ENCODE assay signal across 9 cellular contexts in the genomic region with DNA sequence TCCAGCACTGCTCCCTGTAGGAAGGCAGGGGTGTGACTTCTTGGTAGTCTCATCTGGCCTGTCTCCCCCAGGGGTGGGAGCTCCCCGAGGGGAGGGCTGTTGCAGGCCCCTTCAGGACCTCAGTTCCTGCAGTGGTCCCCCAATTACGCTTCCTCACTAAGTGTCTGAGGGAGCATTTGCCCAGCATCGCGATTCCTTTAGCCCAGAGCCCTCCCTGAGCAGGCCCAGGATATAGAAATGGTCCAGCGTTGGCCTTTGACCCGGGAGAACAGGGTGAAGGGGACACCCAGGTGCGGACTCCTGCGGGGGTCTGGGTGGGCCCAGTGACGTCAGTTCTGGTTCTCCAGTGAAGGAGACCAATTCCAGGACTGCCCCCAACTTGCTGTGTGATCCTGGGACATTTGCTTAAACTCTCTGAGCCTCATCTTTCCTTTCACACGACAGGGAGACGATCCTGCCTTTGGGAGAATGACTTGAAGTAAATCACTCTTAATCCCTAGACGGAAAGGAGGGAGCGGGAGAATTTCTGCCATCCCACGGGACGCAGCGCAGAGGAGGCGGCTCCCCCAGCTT. TPM values are rescaled to one million over a fixed set of nuclear protein-coding genes. Genes with fewer than 3 reads are reported as not detected.
A peak's percentile ranks its signal among the peaks of the same experiment; 100 is the strongest.
DNase-seq lines count a peak whose midpoint lies in the region; ATAC-seq and TF ChIP-seq lines count a peak whose summit lies in the region.
"Had no signal": no experiment of that assay in that cellular context is flagged by ENCODE, and none has a peak within 500 bp of the region (broad histone marks: within the 10 kb centered on the region; RNA-seq: fewer than 3 reads in every experiment).

No MANE protein-coding gene starts in this region.

- no peaks in the 10 kb centered on the region for H4K20me1 ChIP-seq in BLaER1 treated with 17β-estradiol and CSF1 and Interleukin-3, amounts not matched to agents 10 nM and 100 nM

- H2AFZ ChIP-seq in parathyroid adenoma: peak overlapping the region; percentile 72

- H3K4me3 Mint-ChIP-seq in IgD-negative memory B cell: peak overlapping the region; percentile 87 to 98 (median 94)

- DNase-seq in KG1 (lab: John Stamatoyannopoulos, UW) (no peak), HAP-1 (ENCODE audit: low spot score in 2 of 2) (no peak)
- DNase-seq in stimulated activated CD4-positive, alpha-beta T cell treated with anti-CD3 and anti-CD28 coated beads, Interleukin-12 subunit alpha, Interleukin-12 subunit beta, amount 100 ng/mL, for 4 hours: no peak

- H3K9me3 ChIP-seq in BLaER1 treated with 17β-estradiol and CSF1 and Interleukin-3, amounts not matched to agents 10 nM and 100 nM (replicated peaks in 1 of 11): no peaks in the 10 kb centered on the region
- no peaks in the 10 kb centered on the region for H3K9me3 ChIP-seq in duodenal mucosa (ENCODE audit: control insufficient read depth in 1 of 2, low read length in 2 of 2)
- H3K9me3 ChIP-seq in parathyroid adenoma (ENCODE audit: control insufficient read depth, low read length): no peaks in the 10 kb centered on the region
- no peaks in the 10 kb centered on the region for H3K9me3 ChIP-seq in HAP-1

- no peak for ATAC-seq in activated CD4-positive, CD25-positive, alpha-beta regulatory T cell treated with anti-CD3 and anti-CD28 coated beads, Interleukin-2, amount 50 U/mL, for 24 hours

- peak overlapping the region; percentile 65 to 78 (median 75); a peak in 20 of 22 replicates for H3K9ac ChIP-seq in BLaER1 treated with 17β-estradiol and CSF1 and Interleukin-3, amounts not matched to agents 10 nM and 100 nM
- H3K9ac ChIP-seq in duodenal mucosa (ENCODE audit: low read depth in 1 of 2, low read length in 2 of 2): peak overlapping the region in 1 of 2 donors; percentile 71
- H3K9ac ChIP-seq in parathyroid adenoma: no peak overlapping the region

- peak overlapping the region; percentile 95 to 98 (median 96) for H3K27ac Mint-ChIP-seq in IgD-negative memory B cell

- no peaks in the 10 kb centered on the region for H3K36me3 ChIP-seq in BLaER1 treated with 17β-estradiol and CSF1 and Interleukin-3, amounts not matched to agents 10 nM and 100 nM
- no peaks in the 10 kb centered on the region for H3K36me3 ChIP-seq in duodenal mucosa (ENCODE audit: control insufficient read depth in 1 of 2, insufficient read depth in 2 of 2, low read length in 2 of 2)
- no peaks in the 10 kb centered on the region for H3K36me3 ChIP-seq in parathyroid adenoma (ENCODE audit: control insufficient read depth, insufficient read depth, low read length)
- no peaks in the 10 kb centered on the region for H3K36me3 ChIP-seq in HAP-1 (replicated peaks)

- H3K4me2 ChIP-seq in BLaER1 treated with 17β-estradiol and CSF1 and Interleukin-3, amounts not matched to agents 10 nM and 100 nM: peak overlapping the region; percentile 84 to 98 (median 93)
- peak overlapping the region; percentile 52 for H3K4me2 ChIP-seq in parathyroid adenoma (ENCODE audit: low read length)

- H3K27me3 ChIP-seq in BLaER1 treated with 17β-estradiol and CSF1 and Interleukin-3, amounts not matched to agents 10 nM and 100 nM: no peaks in the 10 kb centered on the region
- H3K27me3 ChIP-seq in duodenal mucosa (ENCODE audit: control insufficient read depth in 1 of 2, insufficient read depth in 2 of 2, low read length in 2 of 2) (no peaks in the 10 kb centered on the region), parathyroid adenoma (ENCODE audit: control insufficient read depth, insufficient read depth, low read length) (no peaks in the 10 kb centered on the region), HAP-1 (ENCODE audit: low read depth) (no peaks in the 10 kb centered on the region)

- peak overlapping the region in 8 of 10 experiments; percentile 46 to 70 (median 54); a peak in 14 of 20 replicates for H3K4me3 ChIP-seq in BLaER1 treated with 17β-estradiol and CSF1 and Interleukin-3, amounts not matched to agents 10 nM and 100 nM
- H3K4me3 ChIP-seq in duodenal mucosa (ENCODE audit: low read depth in 1 of 2, low read length in 2 of 2): peak overlapping the region; percentile 56 to 58
- no peak overlapping the region for H3K4me3 ChIP-seq in parathyroid adenoma (ENCODE audit: low read depth, low read length)
- H3K4me3 ChIP-seq in HAP-1: no peak overlapping the region

- peaks cover 89 to 97% (median 95%) of the 10 kb centered on the region in 10 experiments for H3K4me1 ChIP-seq in BLaER1 treated with 17β-estradiol and CSF1 and Interleukin-3, amounts not matched to agents 10 nM and 100 nM
- H3K4me1 ChIP-seq in duodenal mucosa (ENCODE audit: control insufficient read depth in 1 of 2, insufficient read depth in 2 of 2, low read length in 2 of 2) (peaks cover 37 to 44% of the 10 kb centered on the region in 2 donors), parathyroid adenoma (no peaks in the 10 kb centered on the region), HAP-1 (peaks cover 22% of the 10 kb centered on the region)

- peak overlapping the region in 10 of 11 experiments; percentile 8 to 99 (median 80); a peak in 16 of 22 replicates for H3K27ac ChIP-seq in BLaER1 treated with 17β-estradiol and CSF1 and Interleukin-3, amounts not matched to agents 10 nM and 100 nM
- no peak overlapping the region for H3K27ac ChIP-seq in duodenal mucosa (ENCODE audit: low read depth, low read length)
- no peak overlapping the region for H3K27ac ChIP-seq in parathyroid adenoma

- H3K79me2 ChIP-seq in parathyroid adenoma: no peaks in the 10 kb centered on the region

- no peaks in the 10 kb centered on the region for H3K27me3 Mint-ChIP-seq in IgD-negative memory B cell

- in situ Hi-C loops in HAP-1 (cut with MboI; ENCODE audit: low sequenced_read_pairs): loop anchor here (5.0 kb wide), 3 partner anchors 70 to 430 kb away; no protein-coding TSS in a partner anchor

- TF ChIP-seq CTCF in parathyroid adenoma (IDR thresholded peaks at IDR 0.05): no peak

- H3K4me1 Mint-ChIP-seq in IgD-negative memory B cell: peaks cover 33 to 42% (median 40%) of the 10 kb centered on the region in 3 donors

- H3K36me3 Mint-ChIP-seq in IgD-negative memory B cell: no peaks in the 10 kb centered on the region
- H3K36me3 Mint-ChIP-seq: activated naive CD4-positive, alpha-beta T cell treated with anti-CD3 and anti-CD28 coated beads, Interleukin-2, amount 50 U/mL, for 72 hours had no signal

- H3K9me3 Mint-ChIP-seq in IgD-negative memory B cell: no peaks in the 10 kb centered on the region
- H3K9me3 Mint-ChIP-seq: activated naive CD4-positive, alpha-beta T cell treated with anti-CD3 and anti-CD28 coated beads, Interleukin-2, amount 50 U/mL, for 72 hours had no signal

RNA-seq across cellular contexts. Expression of gene BTG2, which starts 32.6 kb away (rescaled TPM):
- 202 TPM for polyA plus RNA-seq in IgD-negative memory B cell

RNA-seq across cellular contexts. Expression of gene CHIT1, which starts 43.2 kb away (rescaled TPM):
- polyA plus RNA-seq in IgD-negative memory B cell: 0.75 TPM

Comparison
In these comparisons a context has a peak if more than half of its experiments do, and no peak if none do; other contexts are left out.
1. H3K27ac ChIP-seq: peak in BLaER1 treated with 17β-estradiol and CSF1 and Interleukin-3, amounts not matched to agents 10 nM and 100 nM (10 of 11); none in duodenal mucosa (single experiment) and parathyroid adenoma (single experiment).
2. H3K4me3 ChIP-seq: peak in BLaER1 treated with 17β-estradiol and CSF1 and Interleukin-3, amounts not matched to agents 10 nM and 100 nM (8 of 10) and duodenal mucosa (2 of 2); none in parathyroid adenoma (single experiment) and HAP-1 (single experiment).